ENCODE assay signal across 1 cellular context in genomic region chr7:142716596-142716995, GRCh38.
A peak's percentile ranks its signal among the peaks of the same experiment; 100 is the strongest.
TF ChIP-seq lines count a peak whose summit lies in the region.

No MANE protein-coding gene starts in this region.

TF ChIP-seq in K562, 482 proteins besides CTCF, POLR2A, EP300 and RAD21 (continued from another document and continues in another):
- peak; percentile 24; the same call in 1 of the 2 replicates for TF ChIP-seq ZBTB33 (CRISPR knock-in tag; IDR thresholded peaks at IDR 0.05)
- TF ChIP-seq, protein P1, sequence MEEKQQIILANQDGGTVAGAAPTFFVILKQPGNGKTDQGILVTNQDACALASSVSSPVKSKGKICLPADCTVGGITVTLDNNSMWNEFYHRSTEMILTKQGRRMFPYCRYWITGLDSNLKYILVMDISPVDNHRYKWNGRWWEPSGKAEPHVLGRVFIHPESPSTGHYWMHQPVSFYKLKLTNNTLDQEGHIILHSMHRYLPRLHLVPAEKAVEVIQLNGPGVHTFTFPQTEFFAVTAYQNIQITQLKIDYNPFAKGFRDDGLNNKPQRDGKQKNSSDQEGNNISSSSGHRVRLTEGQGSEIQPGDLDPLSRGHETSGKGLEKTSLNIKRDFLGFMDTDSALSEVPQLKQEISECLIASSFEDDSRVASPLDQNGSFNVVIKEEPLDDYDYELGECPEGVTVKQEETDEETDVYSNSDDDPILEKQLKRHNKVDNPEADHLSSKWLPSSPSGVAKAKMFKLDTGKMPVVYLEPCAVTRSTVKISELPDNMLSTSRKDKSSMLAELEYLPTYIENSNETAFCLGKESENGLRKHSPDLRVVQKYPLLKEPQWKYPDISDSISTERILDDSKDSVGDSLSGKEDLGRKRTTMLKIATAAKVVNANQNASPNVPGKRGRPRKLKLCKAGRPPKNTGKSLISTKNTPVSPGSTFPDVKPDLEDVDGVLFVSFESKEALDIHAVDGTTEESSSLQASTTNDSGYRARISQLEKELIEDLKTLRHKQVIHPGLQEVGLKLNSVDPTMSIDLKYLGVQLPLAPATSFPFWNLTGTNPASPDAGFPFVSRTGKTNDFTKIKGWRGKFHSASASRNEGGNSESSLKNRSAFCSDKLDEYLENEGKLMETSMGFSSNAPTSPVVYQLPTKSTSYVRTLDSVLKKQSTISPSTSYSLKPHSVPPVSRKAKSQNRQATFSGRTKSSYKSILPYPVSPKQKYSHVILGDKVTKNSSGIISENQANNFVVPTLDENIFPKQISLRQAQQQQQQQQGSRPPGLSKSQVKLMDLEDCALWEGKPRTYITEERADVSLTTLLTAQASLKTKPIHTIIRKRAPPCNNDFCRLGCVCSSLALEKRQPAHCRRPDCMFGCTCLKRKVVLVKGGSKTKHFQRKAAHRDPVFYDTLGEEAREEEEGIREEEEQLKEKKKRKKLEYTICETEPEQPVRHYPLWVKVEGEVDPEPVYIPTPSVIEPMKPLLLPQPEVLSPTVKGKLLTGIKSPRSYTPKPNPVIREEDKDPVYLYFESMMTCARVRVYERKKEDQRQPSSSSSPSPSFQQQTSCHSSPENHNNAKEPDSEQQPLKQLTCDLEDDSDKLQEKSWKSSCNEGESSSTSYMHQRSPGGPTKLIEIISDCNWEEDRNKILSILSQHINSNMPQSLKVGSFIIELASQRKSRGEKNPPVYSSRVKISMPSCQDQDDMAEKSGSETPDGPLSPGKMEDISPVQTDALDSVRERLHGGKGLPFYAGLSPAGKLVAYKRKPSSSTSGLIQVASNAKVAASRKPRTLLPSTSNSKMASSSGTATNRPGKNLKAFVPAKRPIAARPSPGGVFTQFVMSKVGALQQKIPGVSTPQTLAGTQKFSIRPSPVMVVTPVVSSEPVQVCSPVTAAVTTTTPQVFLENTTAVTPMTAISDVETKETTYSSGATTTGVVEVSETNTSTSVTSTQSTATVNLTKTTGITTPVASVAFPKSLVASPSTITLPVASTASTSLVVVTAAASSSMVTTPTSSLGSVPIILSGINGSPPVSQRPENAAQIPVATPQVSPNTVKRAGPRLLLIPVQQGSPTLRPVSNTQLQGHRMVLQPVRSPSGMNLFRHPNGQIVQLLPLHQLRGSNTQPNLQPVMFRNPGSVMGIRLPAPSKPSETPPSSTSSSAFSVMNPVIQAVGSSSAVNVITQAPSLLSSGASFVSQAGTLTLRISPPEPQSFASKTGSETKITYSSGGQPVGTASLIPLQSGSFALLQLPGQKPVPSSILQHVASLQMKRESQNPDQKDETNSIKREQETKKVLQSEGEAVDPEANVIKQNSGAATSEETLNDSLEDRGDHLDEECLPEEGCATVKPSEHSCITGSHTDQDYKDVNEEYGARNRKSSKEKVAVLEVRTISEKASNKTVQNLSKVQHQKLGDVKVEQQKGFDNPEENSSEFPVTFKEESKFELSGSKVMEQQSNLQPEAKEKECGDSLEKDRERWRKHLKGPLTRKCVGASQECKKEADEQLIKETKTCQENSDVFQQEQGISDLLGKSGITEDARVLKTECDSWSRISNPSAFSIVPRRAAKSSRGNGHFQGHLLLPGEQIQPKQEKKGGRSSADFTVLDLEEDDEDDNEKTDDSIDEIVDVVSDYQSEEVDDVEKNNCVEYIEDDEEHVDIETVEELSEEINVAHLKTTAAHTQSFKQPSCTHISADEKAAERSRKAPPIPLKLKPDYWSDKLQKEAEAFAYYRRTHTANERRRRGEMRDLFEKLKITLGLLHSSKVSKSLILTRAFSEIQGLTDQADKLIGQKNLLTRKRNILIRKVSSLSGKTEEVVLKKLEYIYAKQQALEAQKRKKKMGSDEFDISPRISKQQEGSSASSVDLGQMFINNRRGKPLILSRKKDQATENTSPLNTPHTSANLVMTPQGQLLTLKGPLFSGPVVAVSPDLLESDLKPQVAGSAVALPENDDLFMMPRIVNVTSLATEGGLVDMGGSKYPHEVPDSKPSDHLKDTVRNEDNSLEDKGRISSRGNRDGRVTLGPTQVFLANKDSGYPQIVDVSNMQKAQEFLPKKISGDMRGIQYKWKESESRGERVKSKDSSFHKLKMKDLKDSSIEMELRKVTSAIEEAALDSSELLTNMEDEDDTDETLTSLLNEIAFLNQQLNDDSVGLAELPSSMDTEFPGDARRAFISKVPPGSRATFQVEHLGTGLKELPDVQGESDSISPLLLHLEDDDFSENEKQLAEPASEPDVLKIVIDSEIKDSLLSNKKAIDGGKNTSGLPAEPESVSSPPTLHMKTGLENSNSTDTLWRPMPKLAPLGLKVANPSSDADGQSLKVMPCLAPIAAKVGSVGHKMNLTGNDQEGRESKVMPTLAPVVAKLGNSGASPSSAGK (IDR thresholded peaks at IDR 0.05), result no peak
- no peak for TF ChIP-seq MED1 (CRISPR knock-in tag; IDR thresholded peaks at IDR 0.05; ENCODE audit: borderline replicate concordance)
- TF ChIP-seq ZNF143 (CRISPR knock-in tag; IDR thresholded peaks at IDR 0.05), result no peak
- no peak for TF ChIP-seq ZNF780A (CRISPR knock-in tag; IDR thresholded peaks at IDR 0.05)
- no peak for TF ChIP-seq FOXJ2 (tag; IDR thresholded peaks at IDR 0.05)
- no peak for TF ChIP-seq PHTF2 (CRISPR knock-in tag; IDR thresholded peaks at IDR 0.05)
- no peak for TF ChIP-seq MEF2D (tag; conservative IDR thresholded peaks at IDR 0.05; ENCODE audit: low read depth)
- TF ChIP-seq ZNF121 (CRISPR knock-in tag; conservative IDR thresholded peaks at IDR 0.05), result no peak
- no peak for TF ChIP-seq CHD1 (IDR thresholded peaks at IDR 0.05; ENCODE audit: low read length)
- TF ChIP-seq MNT (conservative IDR thresholded peaks at IDR 0.05), result no peak
- no peak for TF ChIP-seq HES1 (IDR thresholded peaks at IDR 0.05; ENCODE audit: low read depth)
- no peak for TF ChIP-seq BHLHE40 (IDR thresholded peaks at IDR 0.05; ENCODE audit: low read length)
- TF ChIP-seq, protein P2, sequence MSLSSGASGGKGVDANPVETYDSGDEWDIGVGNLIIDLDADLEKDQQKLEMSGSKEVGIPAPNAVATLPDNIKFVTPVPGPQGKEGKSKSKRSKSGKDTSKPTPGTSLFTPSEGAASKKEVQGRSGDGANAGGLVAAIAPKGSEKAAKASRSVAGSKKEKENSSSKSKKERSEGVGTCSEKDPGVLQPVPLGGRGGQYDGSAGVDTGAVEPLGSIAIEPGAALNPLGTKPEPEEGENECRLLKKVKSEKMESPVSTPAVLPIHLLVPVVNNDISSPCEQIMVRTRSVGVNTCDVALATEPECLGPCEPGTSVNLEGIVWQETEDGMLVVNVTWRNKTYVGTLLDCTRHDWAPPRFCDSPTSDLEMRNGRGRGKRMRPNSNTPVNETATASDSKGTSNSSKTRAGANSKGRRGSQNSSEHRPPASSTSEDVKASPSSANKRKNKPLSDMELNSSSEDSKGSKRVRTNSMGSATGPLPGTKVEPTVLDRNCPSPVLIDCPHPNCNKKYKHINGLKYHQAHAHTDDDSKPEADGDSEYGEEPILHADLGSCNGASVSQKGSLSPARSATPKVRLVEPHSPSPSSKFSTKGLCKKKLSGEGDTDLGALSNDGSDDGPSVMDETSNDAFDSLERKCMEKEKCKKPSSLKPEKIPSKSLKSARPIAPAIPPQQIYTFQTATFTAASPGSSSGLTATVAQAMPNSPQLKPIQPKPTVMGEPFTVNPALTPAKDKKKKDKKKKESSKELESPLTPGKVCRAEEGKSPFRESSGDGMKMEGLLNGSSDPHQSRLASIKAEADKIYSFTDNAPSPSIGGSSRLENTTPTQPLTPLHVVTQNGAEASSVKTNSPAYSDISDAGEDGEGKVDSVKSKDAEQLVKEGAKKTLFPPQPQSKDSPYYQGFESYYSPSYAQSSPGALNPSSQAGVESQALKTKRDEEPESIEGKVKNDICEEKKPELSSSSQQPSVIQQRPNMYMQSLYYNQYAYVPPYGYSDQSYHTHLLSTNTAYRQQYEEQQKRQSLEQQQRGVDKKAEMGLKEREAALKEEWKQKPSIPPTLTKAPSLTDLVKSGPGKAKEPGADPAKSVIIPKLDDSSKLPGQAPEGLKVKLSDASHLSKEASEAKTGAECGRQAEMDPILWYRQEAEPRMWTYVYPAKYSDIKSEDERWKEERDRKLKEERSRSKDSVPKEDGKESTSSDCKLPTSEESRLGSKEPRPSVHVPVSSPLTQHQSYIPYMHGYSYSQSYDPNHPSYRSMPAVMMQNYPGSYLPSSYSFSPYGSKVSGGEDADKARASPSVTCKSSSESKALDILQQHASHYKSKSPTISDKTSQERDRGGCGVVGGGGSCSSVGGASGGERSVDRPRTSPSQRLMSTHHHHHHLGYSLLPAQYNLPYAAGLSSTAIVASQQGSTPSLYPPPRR (CRISPR knock-in tag; IDR thresholded peaks at IDR 0.05; ENCODE audit: borderline replicate concordance), result 0 out of 2 replicates have a peak, but pooled peaks have one; percentile 63
- TF ChIP-seq ZSCAN29 (IDR thresholded peaks at IDR 0.05), result no peak
- TF ChIP-seq SRSF9 (IDR thresholded peaks at IDR 0.05; ENCODE audit: borderline replicate concordance, low read depth, low read length), result no peak
- peak; percentile 9; the same call in 1 of the 2 replicates for TF ChIP-seq ZNF316 (IDR thresholded peaks at IDR 0.05)
- no peak for TF ChIP-seq GTF2F1 (IDR thresholded peaks at IDR 0.05; ENCODE audit: low read depth, low read length)
- no peak for TF ChIP-seq BRD9 (IDR thresholded peaks at IDR 0.05; ENCODE audit: low read depth, partially characterized antibody)
- TF ChIP-seq ZNF408 (CRISPR knock-in tag; IDR thresholded peaks at IDR 0.05; ENCODE audit: low read depth), result no peak
- TF ChIP-seq NBN (IDR thresholded peaks at IDR 0.05; ENCODE audit: low read depth), result no peak
- no peak for TF ChIP-seq RFX5 (IDR thresholded peaks at IDR 0.05; ENCODE audit: low read depth, low read length)
- no peak for TF ChIP-seq ZNF140 (CRISPR knock-in tag; IDR thresholded peaks at IDR 0.05)
- TF ChIP-seq ZNF347 (CRISPR knock-in tag; IDR thresholded peaks at IDR 0.05; ENCODE audit: low read depth), result no peak
- no peak for TF ChIP-seq ZNF57 (CRISPR knock-in tag; IDR thresholded peaks at IDR 0.05)
- TF ChIP-seq, protein P3, sequence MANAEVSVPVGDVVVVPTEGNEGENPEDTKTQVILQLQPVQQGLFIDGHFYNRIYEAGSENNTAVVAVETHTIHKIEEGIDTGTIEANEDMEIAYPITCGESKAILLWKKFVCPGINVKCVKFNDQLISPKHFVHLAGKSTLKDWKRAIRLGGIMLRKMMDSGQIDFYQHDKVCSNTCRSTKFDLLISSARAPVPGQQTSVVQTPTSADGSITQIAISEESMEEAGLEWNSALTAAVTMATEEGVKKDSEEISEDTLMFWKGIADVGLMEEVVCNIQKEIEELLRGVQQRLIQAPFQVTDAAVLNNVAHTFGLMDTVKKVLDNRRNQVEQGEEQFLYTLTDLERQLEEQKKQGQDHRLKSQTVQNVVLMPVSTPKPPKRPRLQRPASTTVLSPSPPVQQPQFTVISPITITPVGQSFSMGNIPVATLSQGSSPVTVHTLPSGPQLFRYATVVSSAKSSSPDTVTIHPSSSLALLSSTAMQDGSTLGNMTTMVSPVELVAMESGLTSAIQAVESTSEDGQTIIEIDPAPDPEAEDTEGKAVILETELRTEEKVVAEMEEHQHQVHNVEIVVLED (CRISPR knock-in tag; IDR thresholded peaks at IDR 0.05), result no peak
- peak; percentile 68; the same call in 1 of the 2 replicates for TF ChIP-seq DMBX1 (CRISPR knock-in tag; IDR thresholded peaks at IDR 0.05; ENCODE audit: borderline replicate concordance)
- no peak for TF ChIP-seq ZNF274 (IDR thresholded peaks at IDR 0.05; ENCODE audit: borderline replicate concordance, low read depth, low read length)
- TF ChIP-seq SIN3B (IDR thresholded peaks at IDR 0.05; ENCODE audit: low read depth), result no peak
- TF ChIP-seq, protein P4, sequence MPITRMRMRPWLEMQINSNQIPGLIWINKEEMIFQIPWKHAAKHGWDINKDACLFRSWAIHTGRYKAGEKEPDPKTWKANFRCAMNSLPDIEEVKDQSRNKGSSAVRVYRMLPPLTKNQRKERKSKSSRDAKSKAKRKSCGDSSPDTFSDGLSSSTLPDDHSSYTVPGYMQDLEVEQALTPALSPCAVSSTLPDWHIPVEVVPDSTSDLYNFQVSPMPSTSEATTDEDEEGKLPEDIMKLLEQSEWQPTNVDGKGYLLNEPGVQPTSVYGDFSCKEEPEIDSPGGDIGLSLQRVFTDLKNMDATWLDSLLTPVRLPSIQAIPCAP (CRISPR knock-in tag; IDR thresholded peaks at IDR 0.05; ENCODE audit: borderline replicate concordance), result no peak
- TF ChIP-seq SMC3 (conservative IDR thresholded peaks at IDR 0.05; ENCODE audit: insufficient read depth, low read depth, low read length), result no peak
- no peak for TF ChIP-seq MTA2 (IDR thresholded peaks at IDR 0.05; ENCODE audit: low read depth)
- no peak for TF ChIP-seq SIRT6 (IDR thresholded peaks at IDR 0.05; ENCODE audit: low read depth, low read length)
- no peak for TF ChIP-seq TARDBP (IDR thresholded peaks at IDR 0.05)
- peak; percentile 95 for TF ChIP-seq FOSL1 (tag; conservative IDR thresholded peaks at IDR 0.05)
- no peak for TF ChIP-seq KDM1A (IDR thresholded peaks at IDR 0.05)
